Comparison of ENCODE assay signal across 10 cellular contexts in the genomic region with DNA sequence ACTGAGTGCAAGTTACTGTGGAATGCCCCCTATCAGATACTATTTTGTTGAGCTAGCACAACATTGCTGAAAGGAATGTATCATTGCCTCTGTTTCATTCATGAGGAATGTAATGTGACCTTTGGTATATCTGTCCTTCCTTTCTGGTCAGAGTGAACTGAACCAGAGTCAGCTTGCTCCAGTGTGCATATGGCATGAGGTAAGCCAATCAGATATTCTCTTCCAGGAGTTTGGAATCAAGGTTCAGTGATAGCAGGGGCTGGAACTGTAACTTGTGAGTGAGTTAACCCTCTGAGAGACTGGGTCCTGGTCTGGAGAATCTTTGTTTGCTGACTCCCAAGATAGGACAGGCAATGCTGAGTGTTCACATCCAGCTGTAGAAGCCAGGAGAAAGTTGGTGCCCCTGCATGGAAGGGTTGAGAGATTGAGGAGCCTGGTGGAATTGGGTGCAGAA. TPM values are rescaled to one million over a fixed set of nuclear protein-coding genes. Genes with fewer than 3 reads are reported as not detected.
DNase-seq lines count a peak whose midpoint lies in the region; ATAC-seq lines count a peak whose summit lies in the region.
"Had no signal": no experiment of that assay in that cellular context is flagged by ENCODE, and none has a peak within 500 bp of the region (broad histone marks: within the 10 kb centered on the region; RNA-seq: fewer than 3 reads in every experiment).

No MANE protein-coding gene starts in this region.

- H3K9me3 ChIP-seq in adipocyte (ENCODE audit: control insufficient read depth, low read length) (no peaks in the 10 kb centered on the region), right cardiac atrium (ENCODE audit: control insufficient read depth, low read length) (no peaks in the 10 kb centered on the region)
- H3K9me3 ChIP-seq: testis had no signal

- H3K9me3 Mint-ChIP-seq in activated CD4-positive, alpha-beta T cell treated with anti-CD3 and anti-CD28 coated beads, Interleukin-2, amount 10 ng/mL, durations not matched to agents 24 days and 14 days = peaks cover 8% of the 10 kb centered on the region
- no peaks in the 10 kb centered on the region for H3K9me3 Mint-ChIP-seq in activated CD4-positive, alpha-beta memory T cell treated with anti-CD3 and anti-CD28 coated beads, Interleukin-2, amount 10 ng/mL, durations not matched to agents 7 days and 5 days

- H3K36me3 Mint-ChIP-seq in activated CD4-positive, alpha-beta T cell treated with anti-CD3 and anti-CD28 coated beads, Interleukin-2, amount 10 ng/mL, durations not matched to agents 24 days and 14 days (ENCODE audit: low read depth) = no peaks in the 10 kb centered on the region
- peaks cover 4% of the 10 kb centered on the region for H3K36me3 Mint-ChIP-seq in activated CD4-positive, alpha-beta memory T cell treated with anti-CD3 and anti-CD28 coated beads, Interleukin-2, amount 10 ng/mL, durations not matched to agents 7 days and 5 days (ENCODE audit: low read depth)

- intact Hi-C loops in activated CD4-positive, alpha-beta T cell treated with anti-CD3 and anti-CD28 coated beads, Interleukin-2, amount 10 ng/mL, durations not matched to agents 24 days and 14 days (cut with micrococcal nuclease) = loop anchor here (5.0 kb wide), 1 partner anchor 47 kb away; no protein-coding TSS in a partner anchor
- intact Hi-C loops in right cardiac atrium (cut with DNase I) = no loop called here

- H3K4me1 ChIP-seq in adipocyte (ENCODE audit: control insufficient read depth, insufficient read depth, low read length) = peaks cover 37% of the 10 kb centered on the region
- H3K4me1 ChIP-seq in right cardiac atrium (ENCODE audit: control insufficient read depth, insufficient read depth, low read length) = no peaks in the 10 kb centered on the region
- H3K4me1 ChIP-seq: testis had no signal

- DNase-seq in activated CD4-positive, alpha-beta T cell treated with anti-CD3 and anti-CD28 coated beads, Interleukin-2, amount 10 ng/mL, durations not matched to agents 24 days and 14 days = peak; percentile 50
- no peak for DNase-seq in activated CD4-positive, alpha-beta T cell treated with anti-CD3 and anti-CD28 coated beads, Interleukin-2, amount 50 U/mL, for 4 hours
- DNase-seq in adipocyte (ENCODE audit: low read depth) (peak; percentile 82), right cardiac atrium (no peak), stromal cell of bone marrow (ENCODE audit: low read depth) (peak; percentile 49), SHP77 (lab: John Stamatoyannopoulos, UW) (no peak)
- DNase-seq in activated CD4-positive, alpha-beta memory T cell treated with anti-CD3 and anti-CD28 coated beads, Interleukin-2, amount 10 ng/mL, durations not matched to agents 7 days and 5 days = no peak
- DNase-seq: testis had no signal

- H3K36me3 ChIP-seq in adipocyte (ENCODE audit: control insufficient read depth, insufficient read depth, low read length, severe bottlenecking) = no peaks in the 10 kb centered on the region

- ATAC-seq in right cardiac atrium (peak; percentile 47 to 59), HG02885 (IDR thresholded peaks at IDR 0.05; ENCODE audit: poor library complexity, unreplicated experiment) (no peak)

- peak overlapping the region; percentile 30 for H3K4me3 ChIP-seq in adipocyte (ENCODE audit: low read length)
- H3K4me3 ChIP-seq in right cardiac atrium (ENCODE audit: low read length) = no peak overlapping the region
- H3K4me3 ChIP-seq: testis had no signal

- H3K4me3 Mint-ChIP-seq in activated CD4-positive, alpha-beta T cell treated with anti-CD3 and anti-CD28 coated beads, Interleukin-2, amount 10 ng/mL, durations not matched to agents 24 days and 14 days = no peak overlapping the region
- H3K4me3 Mint-ChIP-seq in activated CD4-positive, alpha-beta memory T cell treated with anti-CD3 and anti-CD28 coated beads, Interleukin-2, amount 10 ng/mL, durations not matched to agents 7 days and 5 days = no peak overlapping the region

- H3K9ac ChIP-seq in adipocyte (ENCODE audit: low read length) = peak overlapping the region; percentile 54

- peaks cover 17% of the 10 kb centered on the region for H3K27me3 Mint-ChIP-seq in activated CD4-positive, alpha-beta T cell treated with anti-CD3 and anti-CD28 coated beads, Interleukin-2, amount 10 ng/mL, durations not matched to agents 24 days and 14 days
- H3K27me3 Mint-ChIP-seq in activated CD4-positive, alpha-beta memory T cell treated with anti-CD3 and anti-CD28 coated beads, Interleukin-2, amount 10 ng/mL, durations not matched to agents 7 days and 5 days = peaks cover 19% of the 10 kb centered on the region

- no peak overlapping the region for H3K27ac Mint-ChIP-seq in activated CD4-positive, alpha-beta T cell treated with anti-CD3 and anti-CD28 coated beads, Interleukin-2, amount 10 ng/mL, durations not matched to agents 24 days and 14 days
- no peak overlapping the region for H3K27ac Mint-ChIP-seq in activated CD4-positive, alpha-beta memory T cell treated with anti-CD3 and anti-CD28 coated beads, Interleukin-2, amount 10 ng/mL, durations not matched to agents 7 days and 5 days

- CTCF ChIA-PET in activated CD4-positive, alpha-beta memory T cell treated with anti-CD3 and anti-CD28 coated beads, Interleukin-2, amount 10 ng/mL, durations not matched to agents 7 days and 5 days (lab: Charles Lee) = no interaction called here

- no peaks in the 10 kb centered on the region for H3K27me3 ChIP-seq in adipocyte (replicated peaks; ENCODE audit: control insufficient read depth, insufficient read depth, low read length)
- no peaks in the 10 kb centered on the region for H3K27me3 ChIP-seq in right cardiac atrium (ENCODE audit: control insufficient read depth, insufficient read depth)
- H3K27me3 ChIP-seq: testis had no signal

- peaks cover 28% of the 10 kb centered on the region for H3K4me1 Mint-ChIP-seq in activated CD4-positive, alpha-beta T cell treated with anti-CD3 and anti-CD28 coated beads, Interleukin-2, amount 10 ng/mL, durations not matched to agents 24 days and 14 days
- peaks cover 28% of the 10 kb centered on the region for H3K4me1 Mint-ChIP-seq in activated CD4-positive, alpha-beta memory T cell treated with anti-CD3 and anti-CD28 coated beads, Interleukin-2, amount 10 ng/mL, durations not matched to agents 7 days and 5 days

- POLR2A ChIA-PET in activated CD4-positive, alpha-beta memory T cell treated with anti-CD3 and anti-CD28 coated beads, Interleukin-2, amount 10 ng/mL, durations not matched to agents 7 days and 5 days (lab: Charles Lee) = interaction anchor here (1.4 kb wide), 1 partner anchor 43 kb away, joined by 4 read pairs; no protein-coding TSS in a partner anchor

- H3K27ac ChIP-seq in right cardiac atrium (ENCODE audit: low read length) = no peak overlapping the region
- H3K27ac ChIP-seq: 22Rv1, testis had no signal

RNA-seq across cellular contexts. Expression of a gene that starts 45.3 kb away (rescaled TPM):
- 93.7 and 93.8 TPM in 2 replicates for total RNA-seq in activated CD4-positive, alpha-beta T cell treated with anti-CD3 and anti-CD28 coated beads, Interleukin-2, amount 10 ng/mL, durations not matched to agents 24 days and 14 days
- 10 to 100 TPM in 2 of 4 donors, 1 to 10 TPM in 2; 9.0 to 12.9 (median 10.4) TPM for total RNA-seq in right cardiac atrium
- polyA plus RNA-seq in right cardiac atrium = 3.2 TPM
- 10 to 100 TPM; 90.3 to 99.9 TPM for total RNA-seq in activated CD4-positive, alpha-beta memory T cell treated with anti-CD3 and anti-CD28 coated beads, Interleukin-2, amount 10 ng/mL, durations not matched to agents 7 days and 5 days

Comparison
In these comparisons a context has a peak if more than half of its experiments do, and no peak if none do; other contexts are left out.
1. DNase-seq: peak in activated CD4-positive, alpha-beta T cell treated with anti-CD3 and anti-CD28 coated beads, Interleukin-2, amount 10 ng/mL, durations not matched to agents 24 days and 14 days (single experiment), adipocyte (single experiment) and stromal cell of bone marrow (single experiment); none in activated CD4-positive, alpha-beta T cell treated with anti-CD3 and anti-CD28 coated beads, Interleukin-2, amount 50 U/mL, for 4 hours (0 of 2), right cardiac atrium (0 of 3), activated CD4-positive, alpha-beta memory T cell treated with anti-CD3 and anti-CD28 coated beads, Interleukin-2, amount 10 ng/mL, durations not matched to agents 7 days and 5 days (single experiment) and SHP77 (0 of 2).